Comparison of ENCODE assay signal across 21 cellular contexts in genomic region chr11:119790476-119790875, GRCh38.
DNase-seq lines count a peak whose midpoint lies in the region; ATAC-seq and TF ChIP-seq lines count a peak whose summit lies in the region.
"Had no signal": no experiment of that assay in that cellular context is flagged by ENCODE, and none has a peak within 500 bp of the region (broad histone marks: within the 10 kb centered on the region; RNA-seq: fewer than 3 reads in every experiment).

No MANE protein-coding gene starts in this region.

- no peak for ATAC-seq in lower lobe of right lung
- ATAC-seq: CD8-positive, alpha-beta T cell; K562 had no signal

- H3K4me1 ChIP-seq in lower lobe of right lung, result no peaks in the 10 kb centered on the region
- H3K4me1 ChIP-seq in spleen, result no peaks in the 10 kb centered on the region

- TF ChIP-seq CTCF in brain (conservative IDR thresholded peaks at IDR 0.05) (no peak), lower lobe of right lung (IDR thresholded peaks at IDR 0.05) (no peak), spleen (IDR thresholded peaks at IDR 0.05 in 8 of 11, conservative IDR thresholded peaks at IDR 0.05 in 3 of 11) (no peak)

- CTCF ChIA-PET in activated naive CD4-positive, alpha-beta T cell treated with anti-CD3 and anti-CD28 coated beads, Interleukin-2, amount 10 ng/mL, durations not matched to agents 7 days and 5 days (lab: Charles Lee), result no interaction called here

- H3K9me3 Mint-ChIP-seq in activated naive CD4-positive, alpha-beta T cell treated with anti-CD3 and anti-CD28 coated beads, Interleukin-2, amount 10 ng/mL, durations not matched to agents 7 days and 5 days, result no peaks in the 10 kb centered on the region
- H3K9me3 Mint-ChIP-seq in brain, result peaks cover 0 to 2% (median 0%) of the 10 kb centered on the region in 5 experiments
- H3K9me3 Mint-ChIP-seq: CD8-positive, alpha-beta T cell had no signal

- no peaks in the 10 kb centered on the region for H3K9me3 ChIP-seq in lower lobe of right lung
- no peaks in the 10 kb centered on the region for H3K9me3 ChIP-seq in spleen
- H3K9me3 ChIP-seq: HAP-1, MG63 had no signal

- no peak overlapping the region for H3K4me3 Mint-ChIP-seq in activated naive CD4-positive, alpha-beta T cell treated with anti-CD3 and anti-CD28 coated beads, Interleukin-2, amount 10 ng/mL, durations not matched to agents 7 days and 5 days
- peak overlapping the region in 1 of 5 experiments; percentile 36 for H3K4me3 Mint-ChIP-seq in brain
- H3K4me3 Mint-ChIP-seq: CD8-positive, alpha-beta T cell had no signal

- DNase-seq in activated naive CD4-positive, alpha-beta T cell treated with anti-CD3 and anti-CD28 coated beads, Interleukin-2, amount 10 ng/mL, durations not matched to agents 7 days and 5 days, result peak; percentile 8
- no peak for DNase-seq in activated naive CD4-positive, alpha-beta T cell treated with Interleukin-2 at 50 U/mL for 16 hours
- DNase-seq in lower lobe of right lung (peak; percentile 22), spleen (peak; percentile 50)
- DNase-seq in effector CD8-positive, alpha-beta T cell (lab: John Stamatoyannopoulos, UW), result no peak
- no peak for DNase-seq in stimulated activated CD8-positive, alpha-beta memory T cell treated with anti-CD3 and anti-CD28 coated beads, Interleukin-4, amount 100 ng/mL, for 48 hours
- DNase-seq: 8988T; AML-193; C1 segment of cervical spinal cord; CD8-positive, alpha-beta T cell; DND-41; GM23248; MG63; NCI-H1417 treated with DMSO at 0.1 percent for 48 hours; NCI-H187; NCI-H446; NCI-H526; OCI-M1 had no signal

- no peak overlapping the region for H3K27ac Mint-ChIP-seq in activated naive CD4-positive, alpha-beta T cell treated with anti-CD3 and anti-CD28 coated beads, Interleukin-2, amount 10 ng/mL, durations not matched to agents 7 days and 5 days
- peak overlapping the region in 4 of 5 experiments; percentile 47 to 95 (median 64) for H3K27ac Mint-ChIP-seq in brain
- H3K27ac Mint-ChIP-seq: CD8-positive, alpha-beta T cell had no signal

- H3K4me3 ChIP-seq in lower lobe of right lung, result no peak overlapping the region
- no peak overlapping the region for H3K4me3 ChIP-seq in spleen
- H3K4me3 ChIP-seq: GM23248, HAP-1, K562, MG63 had no signal

- no peaks in the 10 kb centered on the region for H3K36me3 ChIP-seq in lower lobe of right lung
- H3K36me3 ChIP-seq in spleen, result no peaks in the 10 kb centered on the region
- H3K36me3 ChIP-seq: HAP-1, MG63 had no signal

- H3K27me3 Mint-ChIP-seq in activated naive CD4-positive, alpha-beta T cell treated with anti-CD3 and anti-CD28 coated beads, Interleukin-2, amount 10 ng/mL, durations not matched to agents 7 days and 5 days, result peaks cover 11% of the 10 kb centered on the region
- peaks cover 11% of the 10 kb centered on the region for H3K27me3 Mint-ChIP-seq in brain

- H3K27me3 ChIP-seq in lower lobe of right lung (ENCODE audit: low read depth) (peaks cover 14% of the 10 kb centered on the region), spleen (replicated peaks in 1 of 7) (peaks cover 0 to 58% (median 0%) of the 10 kb centered on the region in 7 donors)
- H3K27me3 ChIP-seq: MG63 had no signal

- H3K27ac ChIP-seq in lower lobe of right lung (no peak overlapping the region), spleen (no peak overlapping the region)
- H3K27ac ChIP-seq: GM23248 had no signal

- no peaks in the 10 kb centered on the region for H3K36me3 Mint-ChIP-seq in activated naive CD4-positive, alpha-beta T cell treated with anti-CD3 and anti-CD28 coated beads, Interleukin-2, amount 10 ng/mL, durations not matched to agents 7 days and 5 days
- no peaks in the 10 kb centered on the region for H3K36me3 Mint-ChIP-seq in brain
- H3K36me3 Mint-ChIP-seq: CD8-positive, alpha-beta T cell had no signal

- WGBS in spleen, 5 donors, result 52 to 66% (median 61%) methylated on average over 9 of the region's 9 CpGs

- intact Hi-C loops in lower lobe of right lung (cut with DNase I) (no loop called here), spleen (cut with DNase I; ENCODE audit: low total_unique reads) (no loop called here)

- no peaks in the 10 kb centered on the region for H3K4me1 Mint-ChIP-seq in activated naive CD4-positive, alpha-beta T cell treated with anti-CD3 and anti-CD28 coated beads, Interleukin-2, amount 10 ng/mL, durations not matched to agents 7 days and 5 days
- H3K4me1 Mint-ChIP-seq in brain, result peaks cover 67% of the 10 kb centered on the region

- no peak for TF ChIP-seq POLR2A in spleen (IDR thresholded peaks at IDR 0.05)

Comparison
In these comparisons a context has a peak if more than half of its experiments do, and no peak if none do; other contexts are left out.
1. DNase-seq: peak in activated naive CD4-positive, alpha-beta T cell treated with anti-CD3 and anti-CD28 coated beads, Interleukin-2, amount 10 ng/mL, durations not matched to agents 7 days and 5 days (single experiment), lower lobe of right lung (single experiment) and spleen (single experiment); none in activated naive CD4-positive, alpha-beta T cell treated with Interleukin-2 at 50 U/mL for 16 hours (single experiment), effector CD8-positive, alpha-beta T cell (single experiment) and stimulated activated CD8-positive, alpha-beta memory T cell treated with anti-CD3 and anti-CD28 coated beads, Interleukin-4, amount 100 ng/mL, for 48 hours (single experiment).